Comparison of ENCODE assay signal across 8 cellular contexts in the genomic region with DNA sequence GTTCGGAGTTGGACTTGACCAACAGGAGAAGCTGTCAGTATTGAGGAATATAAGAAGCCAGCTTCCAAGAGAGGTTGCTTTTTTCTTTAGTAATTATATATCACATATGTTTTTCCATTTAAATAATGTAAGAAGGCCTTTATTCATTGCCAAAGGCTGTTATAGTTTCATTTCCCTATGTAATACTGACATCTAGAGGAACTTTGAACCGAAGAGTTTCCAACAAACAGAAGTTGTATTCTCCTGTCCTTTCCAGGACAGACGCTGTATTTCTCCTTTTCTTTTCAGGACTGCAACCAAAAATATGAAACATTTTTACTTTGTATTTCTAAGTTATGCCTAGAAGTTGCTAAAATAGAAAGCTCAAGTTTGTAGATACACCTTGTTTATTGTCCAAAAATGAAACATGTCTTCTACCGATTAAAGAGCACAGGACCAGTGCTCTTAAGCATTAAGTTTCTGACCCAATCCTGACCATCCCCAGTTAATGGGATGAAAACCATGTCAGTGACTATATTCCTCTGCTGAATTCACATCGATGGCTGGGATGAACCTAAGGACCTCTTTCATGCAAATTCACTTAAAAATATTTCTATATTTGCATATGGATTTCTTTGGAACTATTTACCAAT. TPM values are rescaled to one million over a fixed set of nuclear protein-coding genes. Genes with fewer than 3 reads are reported as not detected.
DNase-seq lines count a peak whose midpoint lies in the region; ATAC-seq and TF ChIP-seq lines count a peak whose summit lies in the region.

No MANE protein-coding gene starts in this region.

- H3K4me3 ChIP-seq in fibroblast of villous mesenchyme (ENCODE audit: low read depth, low read length), result no peak overlapping the region

- ATAC-seq in HG03520 (IDR thresholded peaks at IDR 0.05; ENCODE audit: unreplicated experiment) (no peak), HG02571 (IDR thresholded peaks at IDR 0.05; ENCODE audit: unreplicated experiment) (no peak)

- DNase-seq in A172 (ENCODE audit: low spot score) (peak; percentile 43), GM20000 (ENCODE audit: low spot score) (peak; percentile 47), RPMI7951 (ENCODE audit: low read depth) (peak; percentile 48), fibroblast of villous mesenchyme (ENCODE audit: low read depth) (peak; percentile 52)
- no peak for DNase-seq in activated CD8-positive, alpha-beta memory T cell treated with anti-CD3 and anti-CD28 coated beads for 24 hours
- DNase-seq in activated naive CD4-positive, alpha-beta T cell treated with anti-CD3 and anti-CD28 coated beads, Interleukin-2, amount 50 U/mL, for 16 hours, result no peak

- TF ChIP-seq CTCF in GM20000 (IDR thresholded peaks at IDR 0.05; ENCODE audit: extremely low read depth, missing control alignments) (no peak), fibroblast of villous mesenchyme (IDR thresholded peaks at IDR 0.05; ENCODE audit: insufficient read depth, low read depth, low read length) (peak; percentile 38)

RNA-seq across cellular contexts. Expression of gene MYLK4, which starts 55.1 kb away (rescaled TPM):
- 0.12 and 0.24 TPM in 2 replicates for total RNA-seq in A172 (2014; rRNA removed; shearing (Covaris generic))
- 0.29 and 0.60 TPM in 2 replicates for total RNA-seq in RPMI7951 (2014; rRNA removed; shearing (Covaris generic))
- total RNA-seq in fibroblast of villous mesenchyme, result 0.43 and 0.64 TPM in 2 replicates

Comparison
In these comparisons a context has a peak if more than half of its experiments do, and no peak if none do; other contexts are left out.
1. DNase-seq: peak in A172 (single experiment), GM20000 (single experiment), RPMI7951 (single experiment) and fibroblast of villous mesenchyme (single experiment); none in activated CD8-positive, alpha-beta memory T cell treated with anti-CD3 and anti-CD28 coated beads for 24 hours (single experiment) and activated naive CD4-positive, alpha-beta T cell treated with anti-CD3 and anti-CD28 coated beads, Interleukin-2, amount 50 U/mL, for 16 hours (single experiment).